ENCODE assay signal across 8 cellular contexts in the genomic region with DNA sequence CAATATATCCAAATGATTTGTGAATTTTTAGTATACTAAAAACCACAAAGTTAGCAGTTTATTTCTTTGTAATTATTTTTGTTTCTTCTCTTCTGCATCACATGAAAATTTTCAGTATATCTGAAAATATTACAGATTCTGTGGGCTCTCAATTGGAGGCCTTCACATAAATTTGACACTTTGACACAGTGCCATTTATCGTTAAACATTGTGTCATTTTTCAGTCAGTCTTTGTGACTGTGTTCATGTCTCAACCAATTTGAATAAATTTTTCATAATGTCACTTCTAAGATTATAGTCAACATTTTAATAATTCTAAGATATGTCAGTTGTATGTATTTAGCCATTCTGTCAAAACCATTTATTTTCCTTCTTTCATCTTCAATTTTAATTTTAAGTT.
"Had no signal": no experiment of that assay in that cellular context is flagged by ENCODE, and none has a peak within 500 bp of the region (broad histone marks: within the 10 kb centered on the region; RNA-seq: fewer than 3 reads in every experiment).

No MANE protein-coding gene starts in this region.

- H3K27ac ChIP-seq: GM23248 had no signal

- H3K36me3 ChIP-seq: HAP-1 had no signal

- H3K9me3 ChIP-seq: HAP-1 had no signal

- DNase-seq: GM23248, GOT3, H7, H9, HCEC 1CT, HFFc6 had no signal

- H3K9ac ChIP-seq: GM23248 had no signal

- H2AFZ ChIP-seq: GM23248, GM23338 had no signal

- H3K4me2 ChIP-seq: GM23338 had no signal

- H3K4me3 ChIP-seq: GM23248, GM23338, HAP-1 had no signal
